ENCODE assay signal across 13 cellular contexts in genomic region chr9:13083973-13084528, GRCh38.
DNase-seq lines count a peak whose midpoint lies in the region; ATAC-seq and TF ChIP-seq lines count a peak whose summit lies in the region.
"Had no signal": no experiment of that assay in that cellular context is flagged by ENCODE, and none has a peak within 500 bp of the region (broad histone marks: within the 10 kb centered on the region; RNA-seq: fewer than 3 reads in every experiment).

No MANE protein-coding gene starts in this region.

- H3K27ac ChIP-seq in PC-9, result peak overlapping the region; percentile 56
- H3K27ac ChIP-seq: gastrocnemius medialis, testis had no signal

- no peak overlapping the region for H2AFZ ChIP-seq in PC-9

- H3K4me3 ChIP-seq in PC-9, result no peak overlapping the region
- H3K4me3 ChIP-seq: gastrocnemius medialis, testis had no signal

- CTCF ChIA-PET in PC-9 (lab: Charles Lee), result no interaction called here

- H3F3A ChIP-seq in PC-9 (ENCODE audit: insufficient read depth, low read depth), result peaks cover 21% of the 10 kb centered on the region; the same call in 1 of the 2 replicates

- POLR2A ChIA-PET in PC-9 (lab: Charles Lee; ENCODE audit: unreplicated experiment), result no interaction called here

- DNase-seq in GM03348 (ENCODE audit: low spot score) (peak; percentile 30), PC-9 (peak; percentile 1 to 73), dedifferentiated amniotic fluid mesenchymal stem cell (ENCODE audit: extremely low spot score) (peak; percentile 45), non-pigmented ciliary epithelial cell (ENCODE audit: low read depth) (peak; percentile 43), NK-92 (lab: John Stamatoyannopoulos, UW; ENCODE audit: unreplicated experiment) (no peak)
- DNase-seq: CD4-positive, alpha-beta memory T cell; gastrocnemius medialis; Kasumi-1; kidney glomerular epithelial cell; testis had no signal

- no peaks in the 10 kb centered on the region for H3K79me2 ChIP-seq in PC-9 (ENCODE audit: low read depth)

- H3K27me3 ChIP-seq in PC-9 (ENCODE audit: insufficient read depth, low read depth), result no peaks in the 10 kb centered on the region
- H3K27me3 ChIP-seq: gastrocnemius medialis, testis had no signal

- TF ChIP-seq CTCF in PC-9 (conservative IDR thresholded peaks at IDR 0.05), result no peak

- intact Hi-C loops in PC-9 (cut with micrococcal nuclease; ENCODE audit: unreplicated experiment), result no loop called here

- H3K9me3 ChIP-seq in PC-9 (ENCODE audit: insufficient read depth, low read depth), result 0 out of 2 replicates have a peak, but pooled peaks cover 4% of the 10 kb centered on the region
- H3K9me3 ChIP-seq: gastrocnemius medialis, testis had no signal

- no peaks in the 10 kb centered on the region for H3K36me3 ChIP-seq in PC-9 (ENCODE audit: low read depth)
- H3K36me3 ChIP-seq: gastrocnemius medialis had no signal

- no peaks in the 10 kb centered on the region for H3K9me2 ChIP-seq in PC-9 (ENCODE audit: insufficient read depth)

- H4K20me1 ChIP-seq in PC-9 (ENCODE audit: insufficient read depth), result no peaks in the 10 kb centered on the region

- ATAC-seq in GM21717 (IDR thresholded peaks at IDR 0.05; ENCODE audit: unreplicated experiment) (no peak), HG03108 (IDR thresholded peaks at IDR 0.05; ENCODE audit: unreplicated experiment) (no peak), GM19452 (IDR thresholded peaks at IDR 0.05; ENCODE audit: unreplicated experiment) (no peak)
- ATAC-seq: gastrocnemius medialis had no signal

- peak overlapping the region; percentile 47 for H3K4me2 ChIP-seq in PC-9

- BruUV-seq in PC-9 (replicated peaks; lab: Mats Ljungman, UMichigan), result no TSS peak

- H3K4me1 ChIP-seq in PC-9 (replicated peaks; ENCODE audit: insufficient read depth), result peaks cover 27% of the 10 kb centered on the region
- H3K4me1 ChIP-seq: gastrocnemius medialis had no signal
